ENCODE assay signal across 17 cellular contexts in genomic region chr10:44307691-44308090, GRCh38.
A peak's percentile ranks its signal among the peaks of the same experiment; 100 is the strongest.
DNase-seq lines count a peak whose midpoint lies in the region; ATAC-seq and TF ChIP-seq lines count a peak whose summit lies in the region.
"Had no signal": no experiment of that assay in that cellular context is flagged by ENCODE, and none has a peak within 500 bp of the region (broad histone marks: within the 10 kb centered on the region; RNA-seq: fewer than 3 reads in every experiment).

No MANE protein-coding gene starts in this region.

- no peaks in the 10 kb centered on the region for H3K9me3 ChIP-seq in esophagus muscularis mucosa

- H3K4me3 ChIP-seq in esophagus muscularis mucosa = no peak overlapping the region
- H3K4me3 ChIP-seq: K562, PC-9 had no signal

- no peak overlapping the region for H3K27ac ChIP-seq in esophagus muscularis mucosa (replicated peaks in 1 of 4)
- H3K27ac ChIP-seq: PC-9 had no signal

- intact Hi-C loops in esophagus muscularis mucosa (cut with DNase I) = no loop called here

- H3K4me1 ChIP-seq in esophagus muscularis mucosa = peaks cover 4 to 32% (median 23%) of the 10 kb centered on the region in 4 donors

- no peaks in the 10 kb centered on the region for H3K27me3 ChIP-seq in esophagus muscularis mucosa

- TF ChIP-seq EP300 in esophagus muscularis mucosa (IDR thresholded peaks at IDR 0.05) = no peak

- TF ChIP-seq POLR2A in esophagus muscularis mucosa (IDR thresholded peaks at IDR 0.05; ENCODE audit: low read depth) = no peak

- TF ChIP-seq CTCF in esophagus muscularis mucosa (IDR thresholded peaks at IDR 0.05) = no peak
- no peak for TF ChIP-seq CTCF in GM13977 (IDR thresholded peaks at IDR 0.05; ENCODE audit: extremely low read depth, insufficient read depth, missing control alignments)

- H3K36me3 ChIP-seq in esophagus muscularis mucosa = no peaks in the 10 kb centered on the region

- peak; percentile 72 for DNase-seq in esophagus muscularis mucosa (ENCODE audit: extremely low spot score)
- no peak for DNase-seq in NK-92 treated with Interleukin-12 subunit alpha and Interleukin-12 subunit beta, amount 100 ng/mL, for 24 hours (lab: John Stamatoyannopoulos, UW)
- no peak for DNase-seq in GM13977 (ENCODE audit: low spot score)
- DNase-seq in LoVo (ENCODE audit: low spot score) = no peak
- DNase-seq: ACHN; CD4-positive, CD25-positive, alpha-beta regulatory T cell; DMS53; NCI-H1048; NCI-H146; NCI-H2081 treated with DMSO at 0.1 percent for 48 hours; NCI-H226; NCI-H526 treated with DMSO at 0.1 percent for 48 hours; PC-9 had no signal

- in situ Hi-C loops in GM13977 (cut with MboI; ENCODE audit: low pct_unique_long_range_greater_than_20kb, low sequenced_read_pairs, unreplicated experiment) = no loop called here

- 84% methylated on average over 3 of the region's 3 CpGs for WGBS in esophagus muscularis mucosa

- ATAC-seq in GM18517 (IDR thresholded peaks at IDR 0.05; ENCODE audit: unreplicated experiment) (peak; percentile 40), GM21360 (IDR thresholded peaks at IDR 0.05; ENCODE audit: unreplicated experiment) (peak; percentile 33), HG02885 (IDR thresholded peaks at IDR 0.05; ENCODE audit: poor library complexity, unreplicated experiment) (peak; percentile 28)
- ATAC-seq: K562 had no signal
